In genomic region chr10:104332243-104333036, GRCh38 we compare ENCODE assay signal across 9 cellular contexts. TPM values are rescaled to one million over a fixed set of nuclear protein-coding genes. Genes with fewer than 3 reads are reported as not detected.
DNase-seq lines count a peak whose midpoint lies in the region; ATAC-seq, FAIRE-seq and TF ChIP-seq lines count a peak whose summit lies in the region.
"Had no signal": no experiment of that assay in that cellular context is flagged by ENCODE, and none has a peak within 500 bp of the region (broad histone marks: within the 10 kb centered on the region; RNA-seq: fewer than 3 reads in every experiment).

No MANE protein-coding gene starts in this region.

- POLR2A ChIA-PET in T-cell (lab: Charles Lee), result interaction anchor here in 1 of 2 donors (1.2 kb wide), 1 partner anchor 9 kb away, joined by 3 read pairs; no protein-coding TSS in a partner anchor

- H3K27me3 Mint-ChIP-seq in T-cell (no peaks in the 10 kb centered on the region), nephron progenitor cell (ENCODE audit: low read depth, poor library complexity) (peaks cover 3% of the 10 kb centered on the region)

- H3K4me3 Mint-ChIP-seq in T-cell (peak overlapping the region; percentile 9 to 90 (median 49)), nephron progenitor cell (peak overlapping the region; percentile 51)

- H3K27me3 ChIP-seq in ACC112 (ENCODE audit: insufficient read depth, low read length) (no peaks in the 10 kb centered on the region), esophagus (ENCODE audit: control insufficient read depth in 1 of 2, insufficient read depth in 2 of 2, low read length in 2 of 2) (no peaks in the 10 kb centered on the region)

- H3K4me1 ChIP-seq in ACC112 (ENCODE audit: control insufficient read depth, insufficient read depth, low read length, unreplicated experiment) (peaks cover 85% of the 10 kb centered on the region), esophagus (ENCODE audit: control insufficient read depth in 2 of 2, insufficient read depth in 2 of 2, low read length in 1 of 2) (peaks cover 22 to 52% of the 10 kb centered on the region in 2 donors)

- H3K36me3 ChIP-seq in ACC112 (ENCODE audit: insufficient read depth, low read length) (peaks cover 8% of the 10 kb centered on the region; the same call in 1 of the 2 replicates), esophagus (ENCODE audit: control insufficient read depth in 2 of 2, insufficient read depth in 2 of 2, low read length in 1 of 2) (peaks cover 0 to 9% of the 10 kb centered on the region in 2 donors)

- no peaks in the 10 kb centered on the region for H3K9me3 ChIP-seq in esophagus (ENCODE audit: control insufficient read depth in 2 of 2, insufficient read depth in 1 of 2, low read depth in 1 of 2, low read length in 1 of 2)

- H3K79me2 ChIP-seq in ACC112 (ENCODE audit: control insufficient read depth, insufficient read depth, low read length, unreplicated experiment), result peaks cover 86% of the 10 kb centered on the region

- TF ChIP-seq CTCF in nephron progenitor cell (IDR thresholded peaks at IDR 0.05) (no peak), D721Med (IDR thresholded peaks at IDR 0.05; ENCODE audit: insufficient read depth, missing control alignments) (no peak)

- WGBS in esophagus, 2 donors, result 81 to 83% methylated on average over 11 of the region's 11 CpGs

- CTCF ChIA-PET in T-cell (lab: Charles Lee), result no interaction called here

- no peaks in the 10 kb centered on the region for H3K9me3 Mint-ChIP-seq in T-cell
- no peaks in the 10 kb centered on the region for H3K9me3 Mint-ChIP-seq in nephron progenitor cell

- DNase-seq in T-cell (no peak), nephron progenitor cell (no peak), NCI-H748 (lab: John Stamatoyannopoulos, UW; ENCODE audit: unreplicated experiment) (no peak), D721Med (ENCODE audit: insufficient read length, low spot score) (no peak), NCI-H2196 treated with DMSO at 0.1 percent for 48 hours (lab: John Stamatoyannopoulos, UW; ENCODE audit: unreplicated experiment) (no peak), NCI-H524 (lab: John Stamatoyannopoulos, UW) (no peak)
- DNase-seq: DMS79 treated with DMSO at 0.1 percent for 48 hours had no signal

- peak overlapping the region; percentile 10; the same call in 1 of the 2 replicates for H3K4me3 ChIP-seq in ACC112 (ENCODE audit: low read depth, low read length)
- H3K4me3 ChIP-seq in esophagus (ENCODE audit: low read depth in 1 of 2, low read length in 2 of 2), result peak overlapping the region in 1 of 2 donors; percentile 36

- H3K27ac ChIP-seq in ACC112 (ENCODE audit: low read depth, low read length), result peak overlapping the region; percentile 100
- peak overlapping the region; percentile 18 to 92 for H3K27ac ChIP-seq in esophagus (ENCODE audit: low read depth in 2 of 2, low read length in 1 of 2)

- H3K27ac Mint-ChIP-seq in T-cell (peak overlapping the region; percentile 87 to 89), nephron progenitor cell (peak overlapping the region; percentile 58)

- H3K36me3 Mint-ChIP-seq in T-cell (peaks cover 14% of the 10 kb centered on the region), nephron progenitor cell (ENCODE audit: low read depth) (no peaks in the 10 kb centered on the region)

- peaks cover 90 to 96% (median 95%) of the 10 kb centered on the region in 3 donors for H3K4me1 Mint-ChIP-seq in T-cell
- peaks cover 97% of the 10 kb centered on the region for H3K4me1 Mint-ChIP-seq in nephron progenitor cell

- no peak overlapping the region for H2AFZ ChIP-seq in ACC112 (ENCODE audit: low read length, unreplicated experiment)

- ATAC-seq in T-cell (replicated peaks in 1 of 4), result no peak

- FAIRE-seq in D721Med (lab: Jason Lieb, UNC), result no peak

RNA-seq across cellular contexts. Expression of gene ITPRIP, which starts 5.8 kb away (rescaled TPM):
- total RNA-seq in T-cell, result 10 to 100 TPM; 16.9 to 98.5 (median 25.0) TPM
- 10 to 100 TPM; 34.0 to 34.5 TPM for polyA plus RNA-seq in esophagus

RNA-seq across cellular contexts. Expression of gene CFAP58, which starts 21.2 kb away (rescaled TPM):
- not detected for total RNA-seq in T-cell
- under 1 TPM; 0.11 to 0.14 TPM for polyA plus RNA-seq in esophagus
